In genomic region chr9:113309204-113309813, GRCh38 we compare ENCODE assay signal across 8 cellular contexts. TPM values are rescaled to one million over a fixed set of nuclear protein-coding genes. Genes with fewer than 3 reads are reported as not detected.
DNase-seq lines count a peak whose midpoint lies in the region; ATAC-seq, FAIRE-seq and TF ChIP-seq lines count a peak whose summit lies in the region.

No MANE protein-coding gene starts in this region.

- DNase-seq in D721Med (ENCODE audit: insufficient read length, low spot score) (no peak), H7 (peak; percentile 49), RKO (ENCODE audit: low spot score) (peak; percentile 75), dedifferentiated amniotic fluid mesenchymal stem cell (ENCODE audit: extremely low spot score) (peak; percentile 67), midbrain (lab: John Stamatoyannopoulos, UW) (peak; percentile 47), MG63 (no peak)

- ATAC-seq in HG03520 (IDR thresholded peaks at IDR 0.05; ENCODE audit: unreplicated experiment) (no peak), HG02885 (IDR thresholded peaks at IDR 0.05; ENCODE audit: poor library complexity, unreplicated experiment) (no peak)

- no peaks in the 10 kb centered on the region for H3K9me3 ChIP-seq in MG63

- H3K4me3 ChIP-seq in H7 (ENCODE audit: insufficient read depth, low read depth, low read length), result no peak overlapping the region
- H3K4me3 ChIP-seq in MG63, result no peak overlapping the region

- FAIRE-seq in D721Med (lab: Jason Lieb, UNC), result no peak

- H3K36me3 ChIP-seq in H7 (replicated peaks; ENCODE audit: control insufficient read depth, insufficient read depth, low read length), result no peaks in the 10 kb centered on the region
- no peaks in the 10 kb centered on the region for H3K36me3 ChIP-seq in MG63

- TF ChIP-seq CTCF in D721Med (IDR thresholded peaks at IDR 0.05; ENCODE audit: insufficient read depth, missing control alignments), result peak; percentile 85

- H3K27me3 ChIP-seq in H7 (ENCODE audit: control insufficient read depth, insufficient read depth, low read length), result no peaks in the 10 kb centered on the region
- H3K27me3 ChIP-seq in MG63, result no peaks in the 10 kb centered on the region

RNA-seq across cellular contexts. Expression of gene RNF183, which starts 6.1 kb away (rescaled TPM):
- total RNA-seq in H7 (2014; rRNA removed; shearing (Covaris generic)), result 0.78 TPM in 1 of 2 replicates, not detected in the other
- total RNA-seq in MG63 (2014; rRNA removed; shearing (Covaris generic); ENCODE audit: low replicate concordance), result not detected in 2 replicates

RNA-seq across cellular contexts. Expression of gene WDR31, which starts 30.8 kb away (rescaled TPM):
- 0.11 and 0.38 TPM in 2 replicates for total RNA-seq in H7 (2014; rRNA removed; shearing (Covaris generic))
- 1.6 and 2.5 TPM in 2 replicates for total RNA-seq in MG63 (2014; rRNA removed; shearing (Covaris generic); ENCODE audit: low replicate concordance)

RNA-seq across cellular contexts. Expression of gene PRPF4, which starts 33.9 kb away (rescaled TPM):
- total RNA-seq in H7 (2014; rRNA removed; shearing (Covaris generic)), result 34.5 and 38.4 TPM in 2 replicates
- total RNA-seq in MG63 (2014; rRNA removed; shearing (Covaris generic); ENCODE audit: low replicate concordance), result 42.0 and 58.9 TPM in 2 replicates

RNA-seq across cellular contexts. Expression of gene CDC26, which starts 33.9 kb away (rescaled TPM):
- total RNA-seq in H7 (2014; rRNA removed; shearing (Covaris generic)), result 36.0 and 40.8 TPM in 2 replicates
- 38.9 and 67.6 TPM in 2 replicates for total RNA-seq in MG63 (2014; rRNA removed; shearing (Covaris generic); ENCODE audit: low replicate concordance)

RNA-seq across cellular contexts. Expression of gene BSPRY, which starts 40.0 kb away (rescaled TPM):
- total RNA-seq in H7 (2014; rRNA removed; shearing (Covaris generic)), result 1.5 and 2.3 TPM in 2 replicates
- not detected in 2 replicates for total RNA-seq in MG63 (2014; rRNA removed; shearing (Covaris generic); ENCODE audit: low replicate concordance)

Comparison
In these comparisons a context has a peak if more than half of its experiments do, and no peak if none do; other contexts are left out.
1. DNase-seq: peak in H7 (single experiment), RKO (single experiment), dedifferentiated amniotic fluid mesenchymal stem cell (single experiment) and midbrain (single experiment); none in D721Med (single experiment) and MG63 (single experiment).